8 cellular contexts compared by ENCODE assay signal in the genomic region with DNA sequence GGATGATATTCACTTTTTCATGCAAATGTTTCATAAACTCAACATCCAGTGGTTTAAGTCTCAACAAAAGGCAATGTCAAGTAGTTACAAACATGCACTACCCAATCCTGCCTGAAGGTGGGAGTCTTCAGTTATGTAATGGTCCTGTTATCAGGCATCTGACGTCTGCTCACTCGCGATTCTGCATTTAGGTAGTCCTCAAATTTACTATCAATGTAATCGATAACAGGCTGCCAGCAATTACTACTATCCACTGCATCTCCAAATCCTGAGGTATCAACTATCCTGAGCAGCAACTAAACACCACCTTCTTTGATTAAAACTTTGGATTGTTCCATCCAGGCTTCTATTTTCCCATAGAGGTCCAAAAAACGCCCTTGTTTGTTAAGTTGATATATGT. TPM values are rescaled to one million over a fixed set of nuclear protein-coding genes. Genes with fewer than 3 reads are reported as not detected.
DNase-seq lines count a peak whose midpoint lies in the region; ATAC-seq and TF ChIP-seq lines count a peak whose summit lies in the region.

No MANE protein-coding gene starts in this region.

- H3K4me3 Mint-ChIP-seq in activated CD8-positive, alpha-beta memory T cell treated with anti-CD3 and anti-CD28 coated beads, Interleukin-2, amount 10 ng/mL, durations not matched to agents 7 days and 5 days, result no peak overlapping the region

- no peak for TF ChIP-seq POLR2A in prostate gland (IDR thresholded peaks at IDR 0.05)

- no peak overlapping the region for H3K27ac Mint-ChIP-seq in activated CD8-positive, alpha-beta memory T cell treated with anti-CD3 and anti-CD28 coated beads, Interleukin-2, amount 10 ng/mL, durations not matched to agents 7 days and 5 days

- H3K4me3 ChIP-seq in GM12875 (ENCODE audit: low read depth, low read length) (no peak overlapping the region), foreskin fibroblast (ENCODE audit: low read depth in 1 of 2, low read length in 2 of 2) (no peak overlapping the region), prostate gland (no peak overlapping the region)

- 7% methylated on average over 5 of the region's 5 CpGs for WGBS in prostate gland

- 0 out of 2 replicates have a peak, but pooled peaks have one; percentile 37 for TF ChIP-seq CTCF in GM12875 (IDR thresholded peaks at IDR 0.05; ENCODE audit: borderline replicate concordance, insufficient read depth, low read depth, low read length)
- TF ChIP-seq CTCF in foreskin fibroblast (IDR thresholded peaks at IDR 0.05; ENCODE audit: low read depth, low read length), result peak; percentile 64
- peak; percentile 34 to 74 (median 67) for TF ChIP-seq CTCF in prostate gland (IDR thresholded peaks at IDR 0.05)

- CTCF ChIA-PET in activated CD8-positive, alpha-beta memory T cell treated with anti-CD3 and anti-CD28 coated beads, Interleukin-2, amount 10 ng/mL, durations not matched to agents 7 days and 5 days (lab: Charles Lee), result interaction anchor here (1.8 to 4.5 kb wide), 2 partner anchors 20 to 257 kb away, joined by 5 to 14 read pairs; no protein-coding TSS in a partner anchor

- H3K9me3 Mint-ChIP-seq in activated CD8-positive, alpha-beta memory T cell treated with anti-CD3 and anti-CD28 coated beads, Interleukin-2, amount 10 ng/mL, durations not matched to agents 7 days and 5 days (ENCODE audit: low read depth), result no peaks in the 10 kb centered on the region

- peaks cover 1% of the 10 kb centered on the region for H3K4me1 Mint-ChIP-seq in activated CD8-positive, alpha-beta memory T cell treated with anti-CD3 and anti-CD28 coated beads, Interleukin-2, amount 10 ng/mL, durations not matched to agents 7 days and 5 days

- ATAC-seq in activated CD8-positive, alpha-beta memory T cell treated with anti-CD3 and anti-CD28 coated beads, Interleukin-2, amount 10 ng/mL, durations not matched to agents 7 days and 5 days, result no peak
- ATAC-seq in HG02571 (IDR thresholded peaks at IDR 0.05; ENCODE audit: unreplicated experiment) (no peak), HG03439 (IDR thresholded peaks at IDR 0.05; ENCODE audit: unreplicated experiment) (no peak)

- H3K36me3 ChIP-seq in prostate gland, result no peaks in the 10 kb centered on the region

- no peaks in the 10 kb centered on the region for H3K36me3 Mint-ChIP-seq in activated CD8-positive, alpha-beta memory T cell treated with anti-CD3 and anti-CD28 coated beads, Interleukin-2, amount 10 ng/mL, durations not matched to agents 7 days and 5 days

- no peaks in the 10 kb centered on the region for H3K27me3 Mint-ChIP-seq in activated CD8-positive, alpha-beta memory T cell treated with anti-CD3 and anti-CD28 coated beads, Interleukin-2, amount 10 ng/mL, durations not matched to agents 7 days and 5 days

- H3K9me3 ChIP-seq in prostate gland, result no peaks in the 10 kb centered on the region

- DNase-seq in AG08396 (ENCODE audit: low spot score) (peak; percentile 62), NCI-H524 treated with DMSO at 0.1 percent for 48 hours (lab: John Stamatoyannopoulos, UW) (peak; percentile 0), foreskin fibroblast (peak; percentile 35 to 72), prostate gland (ENCODE audit: low spot score) (peak; percentile 65)
- DNase-seq in activated CD8-positive, alpha-beta memory T cell treated with anti-CD3 and anti-CD28 coated beads, Interleukin-2, amount 10 ng/mL, durations not matched to agents 7 days and 5 days, result peak; percentile 63

- H3K27me3 ChIP-seq in prostate gland (replicated peaks; ENCODE audit: insufficient read depth), result no peaks in the 10 kb centered on the region

- no peaks in the 10 kb centered on the region for H3K4me1 ChIP-seq in prostate gland (replicated peaks)

- intact Hi-C loops in prostate gland (cut with DNase I), result no loop called here

- H3K27ac ChIP-seq in prostate gland, result no peak overlapping the region

RNA-seq across cellular contexts. Expression of a gene that starts 51.2 kb away (rescaled TPM):
- total RNA-seq in activated CD8-positive, alpha-beta memory T cell treated with anti-CD3 and anti-CD28 coated beads, Interleukin-2, amount 10 ng/mL, durations not matched to agents 7 days and 5 days, result not detected
- total RNA-seq in prostate gland, result under 1 TPM in 1 of 2 donors, not detected in 1; 0.97 TPM

Comparison
In these comparisons a context has a peak if more than half of its experiments do, and no peak if none do; other contexts are left out.
1. DNase-seq: peak in every context shown above with its lines; median percentile 65 in prostate gland; 63 in activated CD8-positive, alpha-beta memory T cell treated with anti-CD3 and anti-CD28 coated beads, Interleukin-2, amount 10 ng/mL, durations not matched to agents 7 days and 5 days; 62 in AG08396; 54 in foreskin fibroblast; 0 in NCI-H524 treated with DMSO at 0.1 percent for 48 hours.